In the genomic region with DNA sequence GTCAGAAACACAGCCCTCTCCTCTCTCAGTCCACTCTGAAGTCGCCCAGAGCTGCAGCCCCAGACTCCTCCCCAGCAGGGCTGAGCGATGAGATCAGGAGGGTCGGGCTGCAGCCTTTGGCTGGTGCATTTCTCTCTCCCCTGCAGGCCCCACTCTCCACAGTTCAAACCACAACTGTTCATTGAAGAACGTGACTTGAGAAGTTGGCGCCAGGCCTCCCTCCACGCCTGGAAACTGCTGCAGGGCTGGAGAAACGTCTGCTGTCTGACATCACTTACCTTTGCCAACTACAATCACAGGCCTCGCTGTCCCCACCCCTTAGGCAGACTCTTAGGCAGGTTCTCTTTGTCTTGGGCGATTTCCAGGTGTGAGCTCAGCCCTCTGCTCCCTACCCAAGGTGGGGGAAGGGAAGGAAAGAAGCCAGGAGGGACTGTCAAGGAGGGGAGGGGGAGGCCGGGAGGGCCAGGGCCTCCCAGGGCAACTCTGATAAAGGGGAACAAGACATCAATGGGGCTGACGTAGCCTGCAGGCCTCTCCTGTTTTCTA, we compare ENCODE assay signal across 1 cellular context.
TF ChIP-seq lines count a peak whose summit lies in the region.

No MANE protein-coding gene starts in this region.

TF ChIP-seq in WTC11, 78 proteins besides CTCF, POLR2A, EP300 and RAD21 (continued from another document):
- TF ChIP-seq, protein P1, sequence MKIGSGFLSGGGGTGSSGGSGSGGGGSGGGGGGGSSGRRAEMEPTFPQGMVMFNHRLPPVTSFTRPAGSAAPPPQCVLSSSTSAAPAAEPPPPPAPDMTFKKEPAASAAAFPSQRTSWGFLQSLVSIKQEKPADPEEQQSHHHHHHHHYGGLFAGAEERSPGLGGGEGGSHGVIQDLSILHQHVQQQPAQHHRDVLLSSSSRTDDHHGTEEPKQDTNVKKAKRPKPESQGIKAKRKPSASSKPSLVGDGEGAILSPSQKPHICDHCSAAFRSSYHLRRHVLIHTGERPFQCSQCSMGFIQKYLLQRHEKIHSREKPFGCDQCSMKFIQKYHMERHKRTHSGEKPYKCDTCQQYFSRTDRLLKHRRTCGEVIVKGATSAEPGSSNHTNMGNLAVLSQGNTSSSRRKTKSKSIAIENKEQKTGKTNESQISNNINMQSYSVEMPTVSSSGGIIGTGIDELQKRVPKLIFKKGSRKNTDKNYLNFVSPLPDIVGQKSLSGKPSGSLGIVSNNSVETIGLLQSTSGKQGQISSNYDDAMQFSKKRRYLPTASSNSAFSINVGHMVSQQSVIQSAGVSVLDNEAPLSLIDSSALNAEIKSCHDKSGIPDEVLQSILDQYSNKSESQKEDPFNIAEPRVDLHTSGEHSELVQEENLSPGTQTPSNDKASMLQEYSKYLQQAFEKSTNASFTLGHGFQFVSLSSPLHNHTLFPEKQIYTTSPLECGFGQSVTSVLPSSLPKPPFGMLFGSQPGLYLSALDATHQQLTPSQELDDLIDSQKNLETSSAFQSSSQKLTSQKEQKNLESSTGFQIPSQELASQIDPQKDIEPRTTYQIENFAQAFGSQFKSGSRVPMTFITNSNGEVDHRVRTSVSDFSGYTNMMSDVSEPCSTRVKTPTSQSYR (CRISPR knock-in tag; IDR thresholded peaks at IDR 0.05), result peak; percentile 95
- TF ChIP-seq, protein P2, sequence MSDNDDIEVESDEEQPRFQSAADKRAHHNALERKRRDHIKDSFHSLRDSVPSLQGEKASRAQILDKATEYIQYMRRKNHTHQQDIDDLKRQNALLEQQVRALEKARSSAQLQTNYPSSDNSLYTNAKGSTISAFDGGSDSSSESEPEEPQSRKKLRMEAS (CRISPR knock-in tag; IDR thresholded peaks at IDR 0.05), result peak; percentile 80
- TF ChIP-seq FOXP1 (CRISPR knock-in tag; IDR thresholded peaks at IDR 0.05; ENCODE audit: borderline replicate concordance) (no peak), ETV6 (CRISPR knock-in tag; IDR thresholded peaks at IDR 0.05) (0 out of 2 replicates have a peak, but pooled peaks have one; percentile 57), TEAD1 (CRISPR knock-in tag; IDR thresholded peaks at IDR 0.05) (peak; percentile 62; the same call in 1 of the 2 replicates)
- TF ChIP-seq, protein P3, sequence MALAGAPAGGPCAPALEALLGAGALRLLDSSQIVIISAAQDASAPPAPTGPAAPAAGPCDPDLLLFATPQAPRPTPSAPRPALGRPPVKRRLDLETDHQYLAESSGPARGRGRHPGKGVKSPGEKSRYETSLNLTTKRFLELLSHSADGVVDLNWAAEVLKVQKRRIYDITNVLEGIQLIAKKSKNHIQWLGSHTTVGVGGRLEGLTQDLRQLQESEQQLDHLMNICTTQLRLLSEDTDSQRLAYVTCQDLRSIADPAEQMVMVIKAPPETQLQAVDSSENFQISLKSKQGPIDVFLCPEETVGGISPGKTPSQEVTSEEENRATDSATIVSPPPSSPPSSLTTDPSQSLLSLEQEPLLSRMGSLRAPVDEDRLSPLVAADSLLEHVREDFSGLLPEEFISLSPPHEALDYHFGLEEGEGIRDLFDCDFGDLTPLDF (CRISPR knock-in tag; IDR thresholded peaks at IDR 0.05), result 0 out of 2 replicates have a peak, but pooled peaks have one; percentile 29
